ENCODE assay signal across 36 cellular contexts in the genomic region with DNA sequence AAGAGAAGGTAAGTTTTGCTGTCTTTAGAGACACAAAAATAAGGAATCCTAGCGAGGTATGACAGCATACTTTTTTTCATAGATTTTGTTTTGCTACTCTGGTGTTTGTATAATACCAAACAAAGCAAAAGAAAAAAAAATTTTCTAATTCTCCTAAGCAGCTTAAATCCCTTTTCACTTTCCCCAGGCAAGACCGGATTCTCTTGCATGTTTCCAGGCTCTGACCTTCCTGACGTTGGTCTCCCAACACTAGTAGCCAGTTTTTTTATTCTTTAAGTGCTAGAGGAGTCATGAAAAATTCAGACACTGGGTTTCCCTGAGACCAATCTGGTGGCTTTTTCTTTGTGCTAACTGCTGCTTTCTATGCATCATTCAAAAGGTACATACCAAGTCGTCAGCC.
"Had no signal": no experiment of that assay in that cellular context is flagged by ENCODE, and none has a peak within 500 bp of the region (broad histone marks: within the 10 kb centered on the region; RNA-seq: fewer than 3 reads in every experiment).

No MANE protein-coding gene starts in this region.

- H3K9me3 ChIP-seq: ascending aorta had no signal

- H3K27ac ChIP-seq: ascending aorta, cardiac muscle cell, VCaP had no signal

- H3K9me3 Mint-ChIP-seq: activated B cell treated with CpG ODN at 0.5 μM for 24 hours; activated CD4-positive, alpha-beta memory T cell treated with anti-CD3 and anti-CD28 coated beads for 36 hours; activated CD4-positive, alpha-beta T cell treated with anti-CD3 and anti-CD28 coated beads, Interleukin-2, amount 10 ng/mL, durations not matched to agents 24 days and 14 days; activated CD8-positive, alpha-beta T cell treated with anti-CD3 and anti-CD28 coated beads for 36 hours; activated naive CD4-positive, alpha-beta T cell treated with anti-CD3 and anti-CD28 coated beads for 36 hours; activated naive CD4-positive, alpha-beta T cell treated with anti-CD3 and anti-CD28 coated beads, Interleukin-2, amount 50 U/mL, for 72 hours; activated naive CD8-positive, alpha-beta T cell treated with anti-CD3 and anti-CD28 coated beads for 36 hours; activated T-cell treated with anti-CD3 and anti-CD28 coated beads, Interleukin-2, amount 50 U/mL, for 4 hours; activated T-cell treated with anti-CD3 and anti-CD28 coated beads, Interleukin-2, amount 50 U/mL, for 72 hours; activated T-helper 1 cell treated with anti-CD3 and anti-CD28 coated beads, Interleukin-12 subunit alpha, Interleukin-12 subunit beta, Interleukin-2, Interleukin-4 antibody, amounts not matched to agents 30 ng/mL and 10 ng/mL and 1 ng/mL, durations not matched to agents 14 hours and 24 hours and 36 hours; activated T-helper 17 cell treated with anti-CD3 and anti-CD28 coated beads, Interleukin-2, amount 50 U/mL, for 72 hours; brain; central memory CD8-positive, alpha-beta T cell; T-helper 1 cell treated with Interleukin-12 subunit alpha and Interleukin-12 subunit beta and Interleukin-4 antibody, amounts not matched to agents 30 μg/mL and 1 μg/mL, for 36 hours; T-helper 2 cell treated with Interferon-gamma antibody and Interleukin-4, amounts not matched to agents 5 μg/mL and 100 μg/mL, for 36 hours had no signal

- H3K4me3 ChIP-seq: ascending aorta, cardiac muscle cell had no signal

- H3K27me3 Mint-ChIP-seq: brain had no signal

- H3K4me1 ChIP-seq: ascending aorta had no signal

- DNase-seq: activated B cell treated with CpG ODN at 0.5 μM for 24 hours; activated CD4-positive, alpha-beta memory T cell treated with anti-CD3 and anti-CD28 coated beads for 36 hours; activated CD4-positive, alpha-beta T cell treated with anti-CD3 and anti-CD28 coated beads for 4 hours; activated CD4-positive, alpha-beta T cell treated with anti-CD3 and anti-CD28 coated beads, Interleukin-2, amount 10 ng/mL, durations not matched to agents 24 days and 14 days; activated CD4-positive, alpha-beta T cell treated with anti-CD3 and anti-CD28 coated beads, Interleukin-2, amount 50 U/mL, for 1 hour; activated CD4-positive, alpha-beta T cell treated with anti-CD3 and anti-CD28 coated beads, Interleukin-2, amount 50 U/mL, for 4 hours; activated CD4-positive, CD25-positive, alpha-beta regulatory T cell treated with anti-CD3 and anti-CD28 coated beads, Interleukin-2, amount 50 U/mL, for 72 hours; activated CD8-positive, alpha-beta memory T cell treated with anti-CD3 and anti-CD28 coated beads, Interleukin-2, amount 50 U/mL, for 4 hours; activated CD8-positive, alpha-beta T cell treated with anti-CD3 and anti-CD28 coated beads for 36 hours; activated effector memory CD4-positive, alpha-beta T cell treated with anti-CD3 and anti-CD28 coated beads, Interleukin-2, amount 50 U/mL, for 16 hours; activated gamma-delta T cell treated with Interleukin-2 at 50 U/mL for 16 hours; activated naive CD4-positive, alpha-beta T cell; activated naive CD4-positive, alpha-beta T cell treated with anti-CD3 and anti-CD28 coated beads for 36 hours; activated naive CD4-positive, alpha-beta T cell treated with anti-CD3 and anti-CD28 coated beads, Interleukin-2, amount 50 U/mL, for 16 hours; activated naive CD8-positive, alpha-beta T cell treated with anti-CD3 and anti-CD28 coated beads for 36 hours; activated T-cell treated with anti-CD3 and anti-CD28 coated beads for 4 hours; activated T-cell treated with anti-CD3 and anti-CD28 coated beads, Interleukin-2, amount 50 U/mL, for 1 hour; activated T-cell treated with anti-CD3 and anti-CD28 coated beads, Interleukin-2, amount 50 U/mL, for 4 hours; activated T-cell treated with anti-CD3 and anti-CD28 coated beads, Interleukin-2, amount 50 U/mL, for 72 hours; amygdala; anterior cingulate cortex; caudate nucleus; cerebellar nuclear complex; T-helper 1 cell; T-helper 2 cell; T-helper 9 cell had no signal

- H3K36me3 ChIP-seq: ascending aorta, cardiac muscle cell had no signal

- H3K27me3 ChIP-seq: ascending aorta, cardiac muscle cell had no signal

- H3K27ac Mint-ChIP-seq: activated B cell treated with CpG ODN at 0.5 μM for 24 hours; activated CD4-positive, alpha-beta memory T cell treated with anti-CD3 and anti-CD28 coated beads for 36 hours; activated CD4-positive, alpha-beta T cell treated with anti-CD3 and anti-CD28 coated beads, Interleukin-2, amount 10 ng/mL, durations not matched to agents 24 days and 14 days; activated CD8-positive, alpha-beta T cell treated with anti-CD3 and anti-CD28 coated beads for 36 hours; activated naive CD4-positive, alpha-beta T cell treated with anti-CD3 and anti-CD28 coated beads for 36 hours; activated naive CD4-positive, alpha-beta T cell treated with anti-CD3 and anti-CD28 coated beads, Interleukin-2, amount 50 U/mL, for 72 hours; activated naive CD8-positive, alpha-beta T cell treated with anti-CD3 and anti-CD28 coated beads for 36 hours; activated T-cell treated with anti-CD3 and anti-CD28 coated beads, Interleukin-2, amount 50 U/mL, for 72 hours; activated T-helper 1 cell treated with anti-CD3 and anti-CD28 coated beads, Interleukin-12 subunit alpha, Interleukin-12 subunit beta, Interleukin-2, Interleukin-4 antibody, amounts not matched to agents 30 ng/mL and 10 ng/mL and 1 ng/mL, durations not matched to agents 14 hours and 24 hours and 36 hours; activated T-helper 17 cell treated with anti-CD3 and anti-CD28 coated beads, Interleukin-2, amount 50 U/mL, for 72 hours; T-helper 1 cell treated with Interleukin-12 subunit alpha and Interleukin-12 subunit beta and Interleukin-4 antibody, amounts not matched to agents 30 μg/mL and 1 μg/mL, for 36 hours; T-helper 2 cell treated with Interferon-gamma antibody and Interleukin-4, amounts not matched to agents 5 μg/mL and 100 μg/mL, for 36 hours had no signal

- H3K4me3 Mint-ChIP-seq: activated B cell treated with CpG ODN at 0.5 μM for 24 hours; activated CD4-positive, alpha-beta memory T cell treated with anti-CD3 and anti-CD28 coated beads for 36 hours; activated CD4-positive, alpha-beta T cell treated with anti-CD3 and anti-CD28 coated beads, Interleukin-2, amount 10 ng/mL, durations not matched to agents 24 days and 14 days; activated CD8-positive, alpha-beta T cell treated with anti-CD3 and anti-CD28 coated beads for 36 hours; activated naive CD4-positive, alpha-beta T cell treated with anti-CD3 and anti-CD28 coated beads for 36 hours; activated naive CD8-positive, alpha-beta T cell treated with anti-CD3 and anti-CD28 coated beads for 36 hours; activated T-cell treated with anti-CD3 and anti-CD28 coated beads, Interleukin-2, amount 50 U/mL, for 4 hours; activated T-cell treated with anti-CD3 and anti-CD28 coated beads, Interleukin-2, amount 50 U/mL, for 72 hours; activated T-helper 1 cell treated with anti-CD3 and anti-CD28 coated beads, Interleukin-12 subunit alpha, Interleukin-12 subunit beta, Interleukin-2, Interleukin-4 antibody, amounts not matched to agents 30 ng/mL and 10 ng/mL and 1 ng/mL, durations not matched to agents 14 hours and 24 hours and 36 hours; activated T-helper 17 cell treated with anti-CD3 and anti-CD28 coated beads, Interleukin-2, amount 50 U/mL, for 72 hours; central memory CD8-positive, alpha-beta T cell; T-helper 1 cell treated with Interleukin-12 subunit alpha and Interleukin-12 subunit beta and Interleukin-4 antibody, amounts not matched to agents 30 μg/mL and 1 μg/mL, for 36 hours; T-helper 2 cell treated with Interferon-gamma antibody and Interleukin-4, amounts not matched to agents 5 μg/mL and 100 μg/mL, for 36 hours had no signal

- ATAC-seq: activated CD8-positive, alpha-beta T cell treated with anti-CD3 and anti-CD28 coated beads for 36 hours; activated naive CD4-positive, alpha-beta T cell treated with anti-CD3 and anti-CD28 coated beads, Interleukin-2, amount 50 U/mL, for 72 hours; activated T-cell treated with anti-CD3 and anti-CD28 coated beads, Interleukin-2, amount 50 U/mL, for 4 hours; activated T-cell treated with anti-CD3 and anti-CD28 coated beads, Interleukin-2, amount 50 U/mL, for 72 hours; activated T-helper 17 cell treated with anti-CD3 and anti-CD28 coated beads, Interleukin-2, amount 50 U/mL, for 72 hours had no signal

- H3K36me3 Mint-ChIP-seq: activated CD4-positive, alpha-beta memory T cell treated with anti-CD3 and anti-CD28 coated beads for 36 hours; activated naive CD4-positive, alpha-beta T cell treated with anti-CD3 and anti-CD28 coated beads, Interleukin-2, amount 50 U/mL, for 72 hours; activated naive CD8-positive, alpha-beta T cell treated with anti-CD3 and anti-CD28 coated beads for 36 hours; brain had no signal

- H3K4me1 Mint-ChIP-seq: activated B cell treated with CpG ODN at 0.5 μM for 24 hours; activated CD4-positive, alpha-beta T cell treated with anti-CD3 and anti-CD28 coated beads, Interleukin-2, amount 10 ng/mL, durations not matched to agents 24 days and 14 days; activated naive CD8-positive, alpha-beta T cell treated with anti-CD3 and anti-CD28 coated beads for 36 hours; activated T-helper 17 cell treated with anti-CD3 and anti-CD28 coated beads, Interleukin-2, amount 50 U/mL, for 72 hours; central memory CD8-positive, alpha-beta T cell had no signal
